In the genomic region with DNA sequence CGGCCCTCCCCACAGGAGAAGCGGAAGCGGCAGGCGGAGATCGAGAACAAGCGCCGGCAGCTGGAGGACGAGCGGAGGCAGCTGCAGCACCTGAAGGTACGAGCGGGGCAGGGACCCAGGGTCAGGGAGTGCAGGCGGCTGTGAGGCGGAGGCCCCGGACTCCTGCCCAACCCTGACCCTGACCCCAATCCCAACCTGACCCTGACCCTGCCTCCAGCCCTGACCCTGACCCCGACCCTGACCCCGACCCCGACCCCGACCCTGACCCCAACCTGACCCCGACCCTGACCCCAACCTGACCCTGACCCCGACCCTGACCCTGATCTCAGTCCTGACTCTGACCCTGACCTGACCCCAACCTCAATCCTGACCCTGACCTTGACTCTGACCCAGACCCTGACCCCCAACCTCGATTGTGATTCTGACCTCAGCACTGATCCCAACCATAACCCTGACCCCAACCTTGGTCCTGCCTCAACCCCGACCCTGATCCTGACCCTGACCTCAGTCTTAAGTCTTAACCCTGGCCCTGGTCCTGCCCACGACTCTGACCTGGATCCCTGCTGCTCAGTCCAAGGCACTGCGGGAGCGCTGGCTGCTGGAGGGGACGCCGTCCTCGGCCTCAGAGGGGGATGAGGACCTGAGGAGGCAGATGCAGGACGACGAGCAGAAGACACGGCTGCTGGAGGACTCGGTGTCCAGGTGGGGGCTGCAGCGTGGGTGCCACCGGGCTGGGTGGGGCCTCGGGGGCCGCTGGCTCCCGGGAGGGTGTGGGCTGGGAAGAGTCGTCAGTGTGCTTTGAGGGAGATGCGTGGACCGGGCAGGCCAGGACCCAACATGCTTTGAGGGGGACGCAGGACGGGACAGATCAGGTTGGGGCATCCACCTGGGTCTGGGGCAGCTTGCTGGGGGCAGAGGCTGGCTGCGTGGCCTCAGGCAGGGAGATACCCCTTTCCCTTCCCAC, we compare ENCODE assay signal across 1 cellular context.
TF ChIP-seq lines count a peak whose summit lies in the region.

No MANE protein-coding gene starts in this region.

TF ChIP-seq in liver, 16 proteins besides CTCF, POLR2A, EP300 and RAD21 (continued from another document):
- TF ChIP-seq FOXA1 (IDR thresholded peaks at IDR 0.05) (no peak), NR2F2 (IDR thresholded peaks at IDR 0.05) (peak; percentile 100), FOXA2 (IDR thresholded peaks at IDR 0.05) (no peak), EGR1 (IDR thresholded peaks at IDR 0.05; ENCODE audit: low read depth in 2 of 2) (no peak), GABPA (IDR thresholded peaks at IDR 0.05 in 1 of 2, conservative IDR thresholded peaks at IDR 0.05 in 1 of 2) (no peak), HNF4G (IDR thresholded peaks at IDR 0.05) (no peak), REST (IDR thresholded peaks at IDR 0.05) (no peak), SP1 (IDR thresholded peaks at IDR 0.05) (no peak), JUND (IDR thresholded peaks at IDR 0.05) (no peak), HNF4A (conservative IDR thresholded peaks at IDR 0.05) (peak; percentile 27 to 50), MAX (IDR thresholded peaks at IDR 0.05) (no peak), YY1 (IDR thresholded peaks at IDR 0.05) (no peak), RXRA (IDR thresholded peaks at IDR 0.05) (peak; percentile 87 to 89)
- TF ChIP-seq, protein P1, sequence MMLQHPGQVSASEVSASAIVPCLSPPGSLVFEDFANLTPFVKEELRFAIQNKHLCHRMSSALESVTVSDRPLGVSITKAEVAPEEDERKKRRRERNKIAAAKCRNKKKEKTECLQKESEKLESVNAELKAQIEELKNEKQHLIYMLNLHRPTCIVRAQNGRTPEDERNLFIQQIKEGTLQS (IDR thresholded peaks at IDR 0.05), result no peak
- TF ChIP-seq, protein P2, sequence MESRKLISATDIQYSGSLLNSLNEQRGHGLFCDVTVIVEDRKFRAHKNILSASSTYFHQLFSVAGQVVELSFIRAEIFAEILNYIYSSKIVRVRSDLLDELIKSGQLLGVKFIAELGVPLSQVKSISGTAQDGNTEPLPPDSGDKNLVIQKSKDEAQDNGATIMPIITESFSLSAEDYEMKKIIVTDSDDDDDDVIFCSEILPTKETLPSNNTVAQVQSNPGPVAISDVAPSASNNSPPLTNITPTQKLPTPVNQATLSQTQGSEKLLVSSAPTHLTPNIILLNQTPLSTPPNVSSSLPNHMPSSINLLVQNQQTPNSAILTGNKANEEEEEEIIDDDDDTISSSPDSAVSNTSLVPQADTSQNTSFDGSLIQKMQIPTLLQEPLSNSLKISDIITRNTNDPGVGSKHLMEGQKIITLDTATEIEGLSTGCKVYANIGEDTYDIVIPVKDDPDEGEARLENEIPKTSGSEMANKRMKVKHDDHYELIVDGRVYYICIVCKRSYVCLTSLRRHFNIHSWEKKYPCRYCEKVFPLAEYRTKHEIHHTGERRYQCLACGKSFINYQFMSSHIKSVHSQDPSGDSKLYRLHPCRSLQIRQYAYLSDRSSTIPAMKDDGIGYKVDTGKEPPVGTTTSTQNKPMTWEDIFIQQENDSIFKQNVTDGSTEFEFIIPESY (IDR thresholded peaks at IDR 0.05), result no peak
